27 cellular contexts compared by ENCODE assay signal in genomic region chr2:15920696-15921095, GRCh38. TPM values are rescaled to one million over a fixed set of nuclear protein-coding genes. Genes with fewer than 3 reads are reported as not detected.
"Had no signal": no experiment of that assay in that cellular context is flagged by ENCODE, and none has a peak within 500 bp of the region (broad histone marks: within the 10 kb centered on the region; RNA-seq: fewer than 3 reads in every experiment).

No MANE protein-coding gene starts in this region.

- H3K36me3 Mint-ChIP-seq: activated naive CD8-positive, alpha-beta T cell treated with anti-CD3 and anti-CD28 coated beads for 36 hours; natural killer cell; stimulated activated naive B cell treated with anti-CD40 and anti-IgM and Interleukin-4, amounts not matched to agents 10 μg/mL and 1 μg/mL and 100 μg/mL, for 72 hours had no signal

- H3K4me3 Mint-ChIP-seq: activated naive CD8-positive, alpha-beta T cell treated with anti-CD3 and anti-CD28 coated beads for 36 hours; activated T-cell treated with anti-CD3 and anti-CD28 coated beads, Interleukin-2, amount 50 U/mL, for 4 hours; natural killer cell; stimulated activated naive B cell treated with anti-CD40 and anti-IgM and Interleukin-4, amounts not matched to agents 10 μg/mL and 1 μg/mL and 100 μg/mL, for 72 hours had no signal

- H3K9me3 Mint-ChIP-seq: activated naive CD8-positive, alpha-beta T cell treated with anti-CD3 and anti-CD28 coated beads for 36 hours; activated T-cell treated with anti-CD3 and anti-CD28 coated beads, Interleukin-2, amount 50 U/mL, for 4 hours; activated T-helper 2 cell treated with anti-CD3 and anti-CD28 coated beads, Interferon-gamma antibody, Interleukin-2, Interleukin-4, amounts not matched to agents 10 μg/mL and 5 μg/mL and 100 μg/mL, durations not matched to agents 14 hours and 24 hours and 36 hours; natural killer cell; stimulated activated naive B cell treated with anti-CD40 and anti-IgM and Interleukin-4, amounts not matched to agents 10 μg/mL and 1 μg/mL and 100 μg/mL, for 72 hours had no signal

- ATAC-seq: activated T-cell treated with anti-CD3 and anti-CD28 coated beads, Interleukin-2, amount 50 U/mL, for 4 hours; natural killer cell; sciatic nerve; stimulated activated naive B cell treated with anti-CD40 and anti-IgM and Interleukin-4, amounts not matched to agents 10 μg/mL and 1 μg/mL and 100 μg/mL, for 72 hours had no signal

- H3K9me3 ChIP-seq: neutrophil, testis, upper lobe of left lung had no signal

- H3K27ac ChIP-seq: coronary artery, neutrophil, testis, upper lobe of left lung had no signal

- H3K27me3 ChIP-seq: neutrophil, testis, upper lobe of left lung had no signal

- FAIRE-seq: bronchial epithelial cell, endometrium, frontal cortex had no signal

- H3K4me3 ChIP-seq: coronary artery, testis, upper lobe of left lung had no signal

- H3K4me1 ChIP-seq: testis had no signal

- H3K36me3 ChIP-seq: neutrophil, upper lobe of left lung had no signal

- H3K4me1 Mint-ChIP-seq: activated naive CD8-positive, alpha-beta T cell treated with anti-CD3 and anti-CD28 coated beads for 36 hours; natural killer cell; stimulated activated naive B cell treated with anti-CD40 and anti-IgM and Interleukin-4, amounts not matched to agents 10 μg/mL and 1 μg/mL and 100 μg/mL, for 72 hours had no signal

- DNase-seq: activated CD4-positive, alpha-beta T cell treated with anti-CD3 and anti-CD28 coated beads, Interleukin-2, amount 50 U/mL, for 48 hours; activated CD8-positive, alpha-beta memory T cell treated with anti-CD3 and anti-CD28 coated beads, Interleukin-2, amount 50 U/mL, for 48 hours; activated naive CD4-positive, alpha-beta T cell treated with Interleukin-2 at 50 U/mL for 16 hours; activated naive CD8-positive, alpha-beta T cell treated with anti-CD3 and anti-CD28 coated beads for 36 hours; activated T-cell treated with anti-CD3 and anti-CD28 coated beads, Interleukin-2, amount 50 U/mL, for 4 hours; erythroblast; glutamatergic neuron; hippocampal formation; left ventricle myocardium superior; mammary epithelial cell; midbrain; natural killer cell; stimulated activated CD4-positive, alpha-beta T cell treated with anti-CD3 and anti-CD28 coated beads, Interleukin-2, amount 100 ng/mL, for 48 hours; stimulated activated CD8-positive, alpha-beta memory T cell treated with anti-CD3 and anti-CD28 coated beads, Interleukin-4, amount 100 ng/mL, for 48 hours; stimulated activated naive B cell treated with anti-CD40 and anti-IgM and Interleukin-4, amounts not matched to agents 10 μg/mL and 1 μg/mL and 100 μg/mL, for 72 hours; T-helper 9 cell; testis; upper lobe of left lung had no signal

- H3K27ac Mint-ChIP-seq: activated naive CD8-positive, alpha-beta T cell treated with anti-CD3 and anti-CD28 coated beads for 36 hours; activated T-helper 2 cell treated with anti-CD3 and anti-CD28 coated beads, Interferon-gamma antibody, Interleukin-2, Interleukin-4, amounts not matched to agents 10 μg/mL and 5 μg/mL and 100 μg/mL, durations not matched to agents 14 hours and 24 hours and 36 hours; natural killer cell; stimulated activated naive B cell treated with anti-CD40 and anti-IgM and Interleukin-4, amounts not matched to agents 10 μg/mL and 1 μg/mL and 100 μg/mL, for 72 hours had no signal

RNA-seq across cellular contexts. Expression of gene MYCN, which starts 19.7 kb away (rescaled TPM):
- total RNA-seq: activated CD8-positive, alpha-beta memory T cell treated with anti-CD3 and anti-CD28 coated beads for 36 hours; activated T-helper 2 cell treated with anti-CD3 and anti-CD28 coated beads, Interferon-gamma antibody, Interleukin-2, Interleukin-4, amounts not matched to agents 10 μg/mL and 5 μg/mL and 100 μg/mL, durations not matched to agents 14 hours and 24 hours and 36 hours; bronchial epithelial cell; T-helper 1 cell treated with Interleukin-12 subunit alpha and Interleukin-12 subunit beta and Interleukin-4 antibody, amounts not matched to agents 30 ng/mL and 1 ng/mL, for 36 hours had no signal
- polyA plus RNA-seq: mammary epithelial cell had no signal
